18 cellular contexts compared by ENCODE assay signal in genomic region chr11:57534449-57534848, GRCh38. TPM values are rescaled to one million over a fixed set of nuclear protein-coding genes. Genes with fewer than 3 reads are reported as not detected.
"Had no signal": no experiment of that assay in that cellular context is flagged by ENCODE, and none has a peak within 500 bp of the region (broad histone marks: within the 10 kb centered on the region; RNA-seq: fewer than 3 reads in every experiment).

No MANE protein-coding gene starts in this region.

RNA-seq across cellular contexts. Expression of gene SMTNL1, which starts 2.9 kb away (rescaled TPM):
- total RNA-seq: activated naive CD4-positive, alpha-beta T cell treated with anti-CD3 and anti-CD28 coated beads for 36 hours; activated naive CD4-positive, alpha-beta T cell treated with anti-CD3 and anti-CD28 coated beads, Interleukin-2, amount 50 U/mL, for 72 hours; activated naive CD8-positive, alpha-beta T cell treated with anti-CD3 and anti-CD28 coated beads for 36 hours; activated naive CD8-positive, alpha-beta T cell treated with anti-CD3 and anti-CD28 coated beads, Interleukin-2, amount 10 ng/mL, durations not matched to agents 7 days and 5 days; activated T-cell treated with anti-CD3 and anti-CD28 coated beads, Interleukin-2, amount 50 U/mL, for 4 hours; activated T-cell treated with anti-CD3 and anti-CD28 coated beads, Interleukin-2, amount 50 U/mL, for 72 hours; activated T-helper 1 cell treated with anti-CD3 and anti-CD28 coated beads, Interleukin-12 subunit alpha, Interleukin-12 subunit beta, Interleukin-2, Interleukin-4 antibody, amounts not matched to agents 30 ng/mL and 10 ng/mL and 1 ng/mL, durations not matched to agents 14 hours and 24 hours and 36 hours; activated T-helper 2 cell treated with anti-CD3 and anti-CD28 coated beads, Interferon-gamma antibody, Interleukin-2, Interleukin-4, amounts not matched to agents 10 μg/mL and 5 μg/mL and 100 μg/mL, durations not matched to agents 14 hours and 24 hours and 36 hours; aorta; ascending aorta; astrocyte; body of pancreas; breast epithelium; bronchial epithelial cell; cardiac muscle cell; cardiac septum; cerebellum had no signal
- polyA plus RNA-seq: adrenal gland, aorta had no signal

RNA-seq across cellular contexts. Expression of gene TIMM10, which starts 3.9 kb away (rescaled TPM):
- total RNA-seq: ascending aorta had no signal
